Comparison of ENCODE assay signal across 21 cellular contexts in genomic region chr4:38360201-38360600, GRCh38.
"Had no signal": no experiment of that assay in that cellular context is flagged by ENCODE, and none has a peak within 500 bp of the region (broad histone marks: within the 10 kb centered on the region; RNA-seq: fewer than 3 reads in every experiment).

No MANE protein-coding gene starts in this region.

- H3K4me3 ChIP-seq: K562 had no signal

- DNase-seq: Kasumi-1, MM.1S, NCI-H1092 treated with DMSO at 0.1 percent for 48 hours, NCI-H1436 treated with DMSO at 0.1 percent for 48 hours, NCI-H1694, NCI-H187 treated with DMSO at 0.1 percent for 48 hours, NCI-H2029 treated with DMSO at 0.1 percent for 48 hours, NCI-H2171 treated with DMSO at 0.1 percent for 48 hours, NCI-H2227 treated with DMSO at 0.1 percent for 48 hours, NCI-H510A, NCI-H524 treated with DMSO at 0.1 percent for 48 hours, NCI-H69, NCI-H774, PC-3, SHP77 had no signal

- H3K9ac ChIP-seq: KMS-11 had no signal

- H3K27ac ChIP-seq: HL-60, KMS-11, RWPE1 had no signal

- H3K4me2 ChIP-seq: KMS-11 had no signal

- ATAC-seq: K562, Panc1, PC-3, SK-N-SH treated with all-trans-retinoic acid at 6 μM for 48 hours had no signal
